16 cellular contexts compared by ENCODE assay signal in the genomic region with DNA sequence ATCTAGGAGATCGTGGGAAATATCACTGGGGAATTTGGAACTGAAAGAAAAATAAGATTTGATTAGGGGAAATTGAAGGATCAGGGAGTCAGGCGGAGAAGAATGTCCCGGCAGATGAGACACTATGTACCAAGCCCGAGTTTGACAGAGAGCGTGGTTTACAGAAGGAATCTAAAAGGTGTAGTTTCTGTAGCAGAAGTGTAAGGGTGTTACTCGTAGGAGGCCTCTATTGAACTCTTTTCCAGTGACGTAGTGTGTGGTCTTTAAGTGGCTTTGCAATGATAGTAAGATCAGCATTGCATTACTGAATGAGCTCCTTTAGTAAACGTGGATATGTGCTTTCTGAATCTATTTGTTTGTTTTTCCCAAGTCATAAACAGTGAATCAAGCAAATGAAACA.
DNase-seq lines count a peak whose midpoint lies in the region; ATAC-seq and TF ChIP-seq lines count a peak whose summit lies in the region.
"Had no signal": no experiment of that assay in that cellular context is flagged by ENCODE, and none has a peak within 500 bp of the region (broad histone marks: within the 10 kb centered on the region; RNA-seq: fewer than 3 reads in every experiment).

No MANE protein-coding gene starts in this region.

- H3K36me3 ChIP-seq in KOPT-K1 (ENCODE audit: insufficient read depth, low read length): no peaks in the 10 kb centered on the region
- no peaks in the 10 kb centered on the region for H3K36me3 ChIP-seq in subcutaneous abdominal adipose tissue (ENCODE audit: control insufficient read depth in 5 of 5, insufficient read depth in 5 of 5, low read length in 5 of 5)

- H3K9ac ChIP-seq in subcutaneous abdominal adipose tissue (ENCODE audit: low read length in 5 of 5): no peak overlapping the region

- no peaks in the 10 kb centered on the region for H3K9me3 Mint-ChIP-seq in activated naive CD8-positive, alpha-beta T cell treated with anti-CD3 and anti-CD28 coated beads, Interleukin-2, amount 50 U/mL, for 24 hours
- H3K9me3 Mint-ChIP-seq: CD4-positive, alpha-beta memory T cell had no signal

- H3K4me3 ChIP-seq in LNCaP clone FGC (ENCODE audit: low read depth, low read length) (no peak overlapping the region), subcutaneous abdominal adipose tissue (ENCODE audit: low read depth in 1 of 5, low read length in 5 of 5) (no peak overlapping the region)

- peak; percentile 63 for ATAC-seq in activated naive CD8-positive, alpha-beta T cell treated with anti-CD3 and anti-CD28 coated beads, Interleukin-2, amount 50 U/mL, for 24 hours

- H3K27ac ChIP-seq in KOPT-K1 (ENCODE audit: low read depth, low read length, poor library complexity, severe bottlenecking): peak overlapping the region; percentile 96
- H3K27ac ChIP-seq in subcutaneous abdominal adipose tissue (ENCODE audit: low read depth, low read length): peak overlapping the region; percentile 24

- TF ChIP-seq CTCF in LNCaP clone FGC (IDR thresholded peaks at IDR 0.05; ENCODE audit: control insufficient read depth, extremely low read depth, insufficient read depth): no peak

- H3K36me3 Mint-ChIP-seq in activated naive CD8-positive, alpha-beta T cell treated with anti-CD3 and anti-CD28 coated beads, Interleukin-2, amount 50 U/mL, for 24 hours (ENCODE audit: low read depth): no peaks in the 10 kb centered on the region
- H3K36me3 Mint-ChIP-seq: CD4-positive, alpha-beta memory T cell had no signal

- peaks cover 0 to 7% (median 3%) of the 10 kb centered on the region in 5 donors for H3K4me1 ChIP-seq in subcutaneous abdominal adipose tissue (ENCODE audit: control insufficient read depth in 5 of 5, insufficient read depth in 5 of 5, low read length in 5 of 5)

- H3K9me3 ChIP-seq in KOPT-K1 (ENCODE audit: insufficient read depth, low read length, poor library complexity, severe bottlenecking) (no peaks in the 10 kb centered on the region), subcutaneous abdominal adipose tissue (ENCODE audit: control insufficient read depth in 5 of 5, low read length in 5 of 5) (no peaks in the 10 kb centered on the region)

- no peaks in the 10 kb centered on the region for H3K27me3 Mint-ChIP-seq in activated naive CD8-positive, alpha-beta T cell treated with anti-CD3 and anti-CD28 coated beads, Interleukin-2, amount 50 U/mL, for 24 hours

- H3K4me1 Mint-ChIP-seq in activated naive CD8-positive, alpha-beta T cell treated with anti-CD3 and anti-CD28 coated beads, Interleukin-2, amount 50 U/mL, for 24 hours: peaks cover 32% of the 10 kb centered on the region

- H3K27ac Mint-ChIP-seq in activated naive CD8-positive, alpha-beta T cell treated with anti-CD3 and anti-CD28 coated beads, Interleukin-2, amount 50 U/mL, for 24 hours: no peak overlapping the region
- H3K27ac Mint-ChIP-seq: CD4-positive, alpha-beta memory T cell had no signal

- H3K4me3 Mint-ChIP-seq in activated naive CD8-positive, alpha-beta T cell treated with anti-CD3 and anti-CD28 coated beads, Interleukin-2, amount 50 U/mL, for 24 hours: no peak overlapping the region
- H3K4me3 Mint-ChIP-seq: CD4-positive, alpha-beta memory T cell had no signal

- peak; percentile 37 for DNase-seq in LNCaP clone FGC (ENCODE audit: low read depth)
- no peak for DNase-seq in activated naive CD8-positive, alpha-beta T cell treated with anti-CD3 and anti-CD28 coated beads, Interleukin-2, amount 50 U/mL, for 24 hours
- no peak for DNase-seq in activated gamma-delta T cell (lab: John Stamatoyannopoulos, UW)
- no peak for DNase-seq in NCI-H1105 treated with DMSO at 0.1 percent for 48 hours (lab: John Stamatoyannopoulos, UW)
- DNase-seq: C1 segment of cervical spinal cord; Calu3; CD4-positive, alpha-beta memory T cell; COR-L47; DMS53; DMS79 treated with DMSO at 0.1 percent for 48 hours; GF-D8; GOT3; H7; HCEC 1CT had no signal

- H3K27me3 ChIP-seq in subcutaneous abdominal adipose tissue (ENCODE audit: control insufficient read depth in 5 of 5, insufficient read depth in 4 of 5, low read length in 5 of 5): no peaks in the 10 kb centered on the region
